In genomic region chr19:2867025-2867991, GRCh38 we compare ENCODE assay signal across 10 cellular contexts. TPM values are rescaled to one million over a fixed set of nuclear protein-coding genes. Genes with fewer than 3 reads are reported as not detected.
DNase-seq lines count a peak whose midpoint lies in the region; ATAC-seq and TF ChIP-seq lines count a peak whose summit lies in the region.
"Had no signal": no experiment of that assay in that cellular context is flagged by ENCODE, and none has a peak within 500 bp of the region (broad histone marks: within the 10 kb centered on the region; RNA-seq: fewer than 3 reads in every experiment).

Gene ZNF556, plus strand, starts transcription at chr19:2867335. Its CDS starts 87 bp downstream, at chr19:2867422.

- no peak within 1 kb of the TSS for H2AFZ ChIP-seq in GM23338

- 49 to 63% methylated on average over 36 of the region's 36 CpGs for WGBS in esophagus, 2 donors

- H3K4me1 ChIP-seq in GM23338 (ENCODE audit: insufficient read depth) (no peaks in the 10 kb centered on the region), esophagus (ENCODE audit: control insufficient read depth in 2 of 2, insufficient read depth in 2 of 2, low read length in 1 of 2) (no peaks in the 10 kb centered on the region)

- H3K36me3 ChIP-seq in GM23338 (ENCODE audit: insufficient read depth) = no peaks in the 10 kb centered on the region
- H3K36me3 ChIP-seq in esophagus (ENCODE audit: control insufficient read depth in 2 of 2, insufficient read depth in 2 of 2, low read length in 1 of 2) = no peaks in the 10 kb centered on the region

- TF ChIP-seq CTCF in GM23338 (conservative IDR thresholded peaks at IDR 0.05; ENCODE audit: low read depth in 2 of 2) = no peak

- H3K9me3 ChIP-seq in esophagus (ENCODE audit: control insufficient read depth in 2 of 2, insufficient read depth in 1 of 2, low read depth in 1 of 2, low read length in 1 of 2) = no peaks in the 10 kb centered on the region

- no peaks in the 10 kb centered on the region for H3K79me2 ChIP-seq in GM23338 (replicated peaks; ENCODE audit: insufficient read depth)

- no peaks in the 10 kb centered on the region for H4K20me1 ChIP-seq in GM23338 (replicated peaks; ENCODE audit: insufficient read depth)

- H3K4me3 ChIP-seq in GM23338 (no peak within 1 kb of the TSS), esophagus (ENCODE audit: low read depth in 1 of 2, low read length in 2 of 2) (peak within 1 kb of the TSS; percentile 53 to 66)

- H3K27me3 Mint-ChIP-seq in GM23338 (ENCODE audit: insufficient read depth, low read depth, poor library complexity) = peaks cover 5% of the 10 kb centered on the region

- H3K27ac ChIP-seq in GM23338 (ENCODE audit: low read depth) (no peak within 1 kb of the TSS), esophagus (ENCODE audit: low read depth in 2 of 2, low read length in 1 of 2) (peak within 1 kb of the TSS in 1 of 2 donors; percentile 13)

- peaks cover 46% of the 10 kb centered on the region for H3K36me3 Mint-ChIP-seq in GM23338 (ENCODE audit: low read depth)

- no peak within 1 kb of the TSS for H3K27ac Mint-ChIP-seq in GM23338

- no peaks in the 10 kb centered on the region for H3K9me2 ChIP-seq in GM23338 (ENCODE audit: insufficient read depth)

- peak; percentile 44 for DNase-seq in A172 (ENCODE audit: low spot score)
- peak; percentile 7 for DNase-seq in GM23338 (ENCODE audit: low spot score)
- DNase-seq in NCI-H748 (lab: John Stamatoyannopoulos, UW; ENCODE audit: unreplicated experiment) = peak; percentile 97
- no peak for DNase-seq in GF-D8 (lab: John Stamatoyannopoulos, UW)
- no peak for DNase-seq in foreskin melanocyte
- no peak for DNase-seq in HPDE6-E6E7 (ENCODE audit: extremely low spot score)
- DNase-seq: SIG-M5; stimulated activated CD4-positive, alpha-beta T cell treated with anti-CD3 and anti-CD28 coated beads, Interleukin-2, amount 100 ng/mL, for 48 hours had no signal

- peaks cover 92% of the 10 kb centered on the region for H3K9me3 Mint-ChIP-seq in GM23338

- ATAC-seq in GM23338 (no peak), HG03025 (IDR thresholded peaks at IDR 0.05; ENCODE audit: low FRiP score, unreplicated experiment) (no peak)

- no peak within 1 kb of the TSS for H3K4me3 Mint-ChIP-seq in GM23338

- no peaks in the 10 kb centered on the region for H3K4me1 Mint-ChIP-seq in GM23338

- no peaks in the 10 kb centered on the region for H3F3A ChIP-seq in GM23338 (replicated peaks; ENCODE audit: low read depth)

- H3K4me2 ChIP-seq in GM23338 = no peak within 1 kb of the TSS

- no peaks in the 10 kb centered on the region for H3K27me3 ChIP-seq in GM23338 (ENCODE audit: insufficient read depth)
- no peaks in the 10 kb centered on the region for H3K27me3 ChIP-seq in esophagus (ENCODE audit: control insufficient read depth in 1 of 2, insufficient read depth in 2 of 2, low read length in 2 of 2)

TF ChIP-seq in GM23338, 12 proteins besides CTCF, POLR2A, EP300 and RAD21 (continues in another document):
- TF ChIP-seq ZNF331 (CRISPR knock-in tag; IDR thresholded peaks at IDR 0.05; ENCODE audit: low read depth) (no peak), POLR2AphosphoS5 (IDR thresholded peaks at IDR 0.05; ENCODE audit: low read depth) (no peak), REST (IDR thresholded peaks at IDR 0.05; ENCODE audit: unreplicated experiment) (no peak), EZH2 (IDR thresholded peaks at IDR 0.05; ENCODE audit: low read depth, unreplicated experiment) (no peak), EZH2phosphoT487 (IDR thresholded peaks at IDR 0.05; ENCODE audit: unreplicated experiment) (no peak), STAT1 (IDR thresholded peaks at IDR 0.05; ENCODE audit: unreplicated experiment) (no peak), ETS1 (IDR thresholded peaks at IDR 0.05) (no peak)

RNA-seq across cellular contexts. Expression of gene ZNF556, which starts in this region (rescaled TPM):
- not detected in 2 replicates for total RNA-seq in A172 (2014; rRNA removed; shearing (Covaris generic))
- total RNA-seq in GM23338 (2014; rRNA removed; shearing (Covaris generic)) = not detected in 2 replicates
- polyA plus RNA-seq in GM23338 (2016; fragmentation: Nextera tagmentation; extraction: Ambion mirVana) (not detected in 2 replicates), esophagus (under 1 TPM; 0.49 to 0.78 TPM)

Comparison
In these comparisons a context has a peak if more than half of its experiments do, and no peak if none do; other contexts are left out.
1. Peak in DNase-seq in A172; RNA of the gene not detected or under 1 TPM.
2. Peak in DNase-seq in GM23338; RNA of the gene not detected or under 1 TPM.